ENCODE assay signal across 29 cellular contexts in the genomic region with DNA sequence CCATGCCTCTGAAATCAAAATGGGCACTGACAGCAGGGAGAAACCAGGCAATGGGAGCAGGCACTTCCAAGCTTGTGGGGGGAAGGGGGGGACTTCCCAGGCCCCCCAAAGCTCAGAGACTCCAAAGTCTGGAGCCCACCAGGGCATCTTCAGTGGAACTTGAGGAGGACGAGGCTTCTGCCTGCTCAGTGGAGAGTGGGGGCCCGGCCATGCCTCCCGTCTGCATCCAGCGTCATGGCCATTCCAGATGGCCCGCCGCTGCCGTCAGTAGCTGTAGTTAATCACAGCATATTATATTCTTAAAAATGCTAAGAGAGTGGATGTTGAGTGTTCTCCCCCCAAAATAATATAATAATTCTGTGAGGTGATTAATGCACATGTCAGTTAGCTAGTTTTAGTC.
"Had no signal": no experiment of that assay in that cellular context is flagged by ENCODE, and none has a peak within 500 bp of the region (broad histone marks: within the 10 kb centered on the region; RNA-seq: fewer than 3 reads in every experiment).

No MANE protein-coding gene starts in this region.

- H3K27ac Mint-ChIP-seq: dendritic cell treated with granulocyte-macrophage colony-stimulating factor and Interleukin-4, amounts not matched to agents 40 ng/mL and 50 ng/mL, for 4 days; effector memory CD8-positive, alpha-beta T cell; endodermal cell had no signal

- H3K36me3 ChIP-seq: colonic mucosa, esophagus muscularis mucosa, esophagus squamous epithelium, gastrocnemius medialis, gastroesophageal sphincter, heart left ventricle, heart right ventricle had no signal

- FAIRE-seq: colon, endometrium, endothelial cell of umbilical vein, frontal cortex had no signal

- H3K27me3 ChIP-seq: colonic mucosa, dorsolateral prefrontal cortex, esophagus muscularis mucosa, esophagus squamous epithelium, foreskin keratinocyte, gastrocnemius medialis, gastroesophageal sphincter, heart left ventricle, heart right ventricle had no signal

- H3K4me1 ChIP-seq: colonic mucosa, esophagus squamous epithelium, foreskin keratinocyte, gastrocnemius medialis, gastroesophageal sphincter had no signal

- H3K27ac ChIP-seq: colonic mucosa, coronary artery, dorsolateral prefrontal cortex, epithelial cell of prostate, esophagus muscularis mucosa, esophagus squamous epithelium, foreskin keratinocyte, gastrocnemius medialis, gastroesophageal sphincter, heart left ventricle, heart right ventricle had no signal

- H3K27me3 Mint-ChIP-seq: dendritic cell treated with granulocyte-macrophage colony-stimulating factor and Interleukin-4, amounts not matched to agents 40 ng/mL and 50 ng/mL, for 4 days; effector memory CD8-positive, alpha-beta T cell had no signal

- H3K9me3 ChIP-seq: colonic mucosa, esophagus muscularis mucosa, gastrocnemius medialis had no signal

- H3K4me3 Mint-ChIP-seq: dendritic cell treated with granulocyte-macrophage colony-stimulating factor and Interleukin-4, amounts not matched to agents 40 ng/mL and 50 ng/mL, for 4 days; effector memory CD8-positive, alpha-beta T cell; endodermal cell had no signal

- H3K4me1 Mint-ChIP-seq: endodermal cell had no signal

- H3K4me3 ChIP-seq: colonic mucosa, coronary artery, dorsolateral prefrontal cortex, esophagus muscularis mucosa, esophagus squamous epithelium, gastrocnemius medialis, gastroesophageal sphincter, heart left ventricle, heart right ventricle had no signal

- DNase-seq: colonic mucosa; cortex of kidney; dermis blood vessel endothelial cell; dorsolateral prefrontal cortex; effector CD4-positive, alpha-beta T cell; effector CD8-positive, alpha-beta T cell; effector memory CD4-positive, alpha-beta T cell; effector memory CD8-positive, alpha-beta T cell; endodermal cell; erythroblast; esophagus squamous epithelium; foreskin fibroblast; foreskin keratinocyte; foreskin melanocyte; gastrocnemius medialis; glutamatergic neuron; head of caudate nucleus; heart left ventricle; heart right ventricle had no signal

- ATAC-seq: effector memory CD8-positive, alpha-beta T cell; esophagus mucosa; foreskin keratinocyte; gastrocnemius medialis; gastroesophageal sphincter had no signal
